In genomic region chr10:35092851-35093250, GRCh38 we compare ENCODE assay signal across 1 cellular context.
TF ChIP-seq lines count a peak whose summit lies in the region.

No MANE protein-coding gene starts in this region.

TF ChIP-seq in K562, 482 proteins besides CTCF, POLR2A, EP300 and RAD21 (continued from another document):
- TF ChIP-seq JUND (IDR thresholded peaks at IDR 0.05; ENCODE audit: borderline replicate concordance, low read depth, low read length) (peak; percentile 52; the same call in 1 of the 2 replicates), JUND (tag; IDR thresholded peaks at IDR 0.05; ENCODE audit: borderline replicate concordance, low read depth, low read length) (peak; percentile 21; the same call in 1 of the 3 replicates), MITF (IDR thresholded peaks at IDR 0.05) (peak; percentile 44; the same call in 1 of the 2 replicates), ZNF165 (CRISPR knock-in tag; IDR thresholded peaks at IDR 0.05; ENCODE audit: borderline replicate concordance) (no peak), MEF2D (tag; conservative IDR thresholded peaks at IDR 0.05; ENCODE audit: low read depth) (peak; percentile 90), GATA2 (CRISPR knock-in tag; IDR thresholded peaks at IDR 0.05) (no peak), XRCC3 (IDR thresholded peaks at IDR 0.05) (0 out of 2 replicates have a peak, but pooled peaks have one; percentile 36), POLR2G (IDR thresholded peaks at IDR 0.05; ENCODE audit: low read depth, low read length) (no peak)
